19 cellular contexts compared by ENCODE assay signal in the genomic region with DNA sequence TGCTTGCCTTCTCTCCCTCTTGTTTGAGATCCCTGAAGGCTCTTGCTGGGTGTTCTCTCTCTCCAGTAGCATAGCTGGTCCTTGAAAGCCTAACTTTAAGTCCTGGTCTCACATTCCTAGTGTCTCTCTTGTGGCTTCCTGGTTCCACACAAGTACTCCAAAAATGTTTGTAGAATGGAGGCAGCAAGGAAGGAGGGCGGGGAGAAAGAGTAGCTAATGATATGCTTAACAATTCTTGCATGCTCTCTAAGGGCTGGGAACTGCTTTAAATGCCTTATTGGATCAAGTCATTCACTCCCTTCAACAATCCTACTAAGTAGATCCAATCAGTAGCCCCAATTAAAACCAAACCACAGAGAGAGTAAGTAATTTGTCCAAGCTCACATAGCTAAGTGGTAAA.
DNase-seq lines count a peak whose midpoint lies in the region; ATAC-seq lines count a peak whose summit lies in the region.
"Had no signal": no experiment of that assay in that cellular context is flagged by ENCODE, and none has a peak within 500 bp of the region (broad histone marks: within the 10 kb centered on the region; RNA-seq: fewer than 3 reads in every experiment).

No MANE protein-coding gene starts in this region.

- DNase-seq in GM03348 (ENCODE audit: low spot score), result peak; percentile 16
- peak; percentile 3 for DNase-seq in SK-N-MC (ENCODE audit: low read depth, low spot score)
- DNase-seq in iris pigment epithelial cell (ENCODE audit: low read depth), result peak; percentile 10
- peak; percentile 67 for DNase-seq in renal cortical epithelial cell (ENCODE audit: low read depth)
- DNase-seq: activated CD4-positive, CD25-positive, alpha-beta regulatory T cell treated with anti-CD3 and anti-CD28 coated beads, Interleukin-2, amount 50 U/mL, for 72 hours; activated CD8-positive, alpha-beta memory T cell treated with anti-CD3 and anti-CD28 coated beads for 24 hours; GM23248; hypothalamus; kidney glomerular epithelial cell; midbrain; NCI-H1694 treated with DMSO at 0.1 percent for 48 hours; NCI-H446; stimulated activated CD4-positive, alpha-beta T cell treated with anti-CD3 and anti-CD28 coated beads, Interleukin-12 subunit alpha, Interleukin-12 subunit beta, amount 100 ng/mL, for 4 hours; substantia nigra; T1000 had no signal

- no peaks in the 10 kb centered on the region for H3K36me3 ChIP-seq in SK-N-MC (ENCODE audit: insufficient read depth, low read length)

- no peak overlapping the region for H3K27ac ChIP-seq in SK-N-MC
- H3K27ac ChIP-seq: GM23248 had no signal

- no peak overlapping the region for H3K9ac ChIP-seq in SK-N-MC (ENCODE audit: insufficient read length)
- H3K9ac ChIP-seq: GM23248 had no signal

- no peak overlapping the region for H3K4me3 ChIP-seq in SK-N-MC
- H3K4me3 ChIP-seq: GM23248 had no signal

- no peaks in the 10 kb centered on the region for H3K9me3 ChIP-seq in SK-N-MC (ENCODE audit: low read depth, low read length)

- ATAC-seq in HG03521 (IDR thresholded peaks at IDR 0.05; ENCODE audit: unreplicated experiment) (no peak), HG03342 (IDR thresholded peaks at IDR 0.05; ENCODE audit: unreplicated experiment) (no peak), GM19351 (IDR thresholded peaks at IDR 0.05; ENCODE audit: unreplicated experiment) (no peak)
- ATAC-seq: SK-N-SH treated with all-trans-retinoic acid at 6 μM for 48 hours had no signal

Comparison
In these comparisons a context has a peak if more than half of its experiments do, and no peak if none do; other contexts are left out.
1. DNase-seq: peak in every context shown above with its lines; median percentile 67 in renal cortical epithelial cell; 16 in GM03348; 10 in iris pigment epithelial cell; 3 in SK-N-MC.